ENCODE assay signal across 10 cellular contexts in the genomic region with DNA sequence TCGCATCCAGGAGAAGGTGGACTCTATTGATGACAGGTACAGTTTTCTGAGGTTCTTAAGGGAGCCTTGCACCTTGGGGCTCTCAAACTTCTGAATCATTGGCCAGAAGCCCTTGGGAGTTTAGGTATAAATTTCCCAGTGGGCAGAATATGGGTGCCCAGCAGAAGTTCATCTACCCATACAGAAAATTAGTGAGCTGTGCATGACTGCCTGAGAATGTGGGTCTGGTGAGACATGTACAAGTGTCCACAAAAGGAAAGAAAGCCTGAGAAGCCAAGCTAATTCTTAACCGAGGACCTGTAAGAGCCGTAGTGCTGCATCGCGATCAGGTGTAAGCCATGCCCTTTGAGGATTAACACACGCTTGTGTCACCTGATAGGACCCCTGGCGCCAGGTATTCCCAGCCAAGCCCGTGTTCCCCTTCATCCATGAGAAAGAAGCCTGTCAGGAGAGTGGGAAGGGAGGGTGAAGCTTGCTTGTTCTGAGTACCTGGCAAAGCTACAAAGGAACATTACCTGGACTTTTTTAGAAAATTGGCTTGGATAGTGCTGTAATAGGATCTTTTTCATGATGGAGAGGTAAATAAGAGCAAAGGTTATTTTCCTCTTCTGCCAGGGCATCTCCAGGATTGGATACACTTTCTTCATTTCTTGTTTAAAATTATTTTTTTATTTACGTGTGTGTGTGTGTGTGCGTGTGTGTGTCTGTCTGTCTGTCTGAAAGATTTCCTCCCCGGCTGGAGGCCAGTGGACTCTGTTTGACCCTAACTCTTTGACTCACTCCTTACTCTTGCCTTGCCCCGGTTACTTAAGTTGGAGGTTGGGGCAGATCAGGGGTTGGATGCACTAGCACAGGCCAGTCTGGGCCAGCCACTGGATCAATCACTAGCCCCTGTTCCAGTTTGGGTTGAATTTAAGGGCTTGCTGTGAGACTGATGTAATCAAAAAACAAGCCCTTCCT.
DNase-seq lines count a peak whose midpoint lies in the region; ATAC-seq and TF ChIP-seq lines count a peak whose summit lies in the region.
"Had no signal": no experiment of that assay in that cellular context is flagged by ENCODE, and none has a peak within 500 bp of the region (broad histone marks: within the 10 kb centered on the region; RNA-seq: fewer than 3 reads in every experiment).

No MANE protein-coding gene starts in this region.

- H3K4me3 Mint-ChIP-seq in CD4-positive, CD25-positive, alpha-beta regulatory T cell, result no peak overlapping the region
- H3K4me3 Mint-ChIP-seq in osteocyte (ENCODE audit: unreplicated experiment), result no peak overlapping the region

- ATAC-seq in CD4-positive, CD25-positive, alpha-beta regulatory T cell (ENCODE audit: low read depth in 2 of 2), result no peak
- ATAC-seq in GM18907 (IDR thresholded peaks at IDR 0.05; ENCODE audit: unreplicated experiment) (no peak), GM21526 (IDR thresholded peaks at IDR 0.05; ENCODE audit: low FRiP score, unreplicated experiment) (no peak)

- peaks cover 29% of the 10 kb centered on the region for H3K36me3 Mint-ChIP-seq in CD4-positive, CD25-positive, alpha-beta regulatory T cell
- peaks cover 55% of the 10 kb centered on the region for H3K36me3 Mint-ChIP-seq in osteocyte (ENCODE audit: unreplicated experiment)

- no peak for TF ChIP-seq CTCF in OCI-LY1 (IDR thresholded peaks at IDR 0.05; ENCODE audit: low read length)
- no peak for TF ChIP-seq CTCF in epithelial cell of proximal tubule (conservative IDR thresholded peaks at IDR 0.05; ENCODE audit: low read depth, low read length)
- TF ChIP-seq CTCF in osteocyte (IDR thresholded peaks at IDR 0.05), result no peak

- peaks cover 0 to 28% (median 5%) of the 10 kb centered on the region in 4 donors for H3K4me1 Mint-ChIP-seq in CD4-positive, CD25-positive, alpha-beta regulatory T cell
- peaks cover 46% of the 10 kb centered on the region for H3K4me1 Mint-ChIP-seq in osteocyte (ENCODE audit: unreplicated experiment)

- H3K4me3 ChIP-seq in CD4-positive, CD25-positive, alpha-beta regulatory T cell (ENCODE audit: low read depth, low read length), result no peak overlapping the region
- H3K4me3 ChIP-seq in OCI-LY1 (ENCODE audit: low read depth, low read length, poor library complexity, severe bottlenecking) (no peak overlapping the region), epithelial cell of proximal tubule (ENCODE audit: low read depth, low read length) (no peak overlapping the region)
- H3K4me3 ChIP-seq: SK-N-MC had no signal

- no peaks in the 10 kb centered on the region for H3K9me3 Mint-ChIP-seq in CD4-positive, CD25-positive, alpha-beta regulatory T cell
- H3K9me3 Mint-ChIP-seq in osteocyte (ENCODE audit: unreplicated experiment), result no peaks in the 10 kb centered on the region

- H3K27me3 Mint-ChIP-seq in CD4-positive, CD25-positive, alpha-beta regulatory T cell, result no peaks in the 10 kb centered on the region
- H3K27me3 Mint-ChIP-seq in osteocyte (ENCODE audit: unreplicated experiment), result no peaks in the 10 kb centered on the region

- DNase-seq in CD4-positive, CD25-positive, alpha-beta regulatory T cell, result no peak
- DNase-seq in epithelial cell of proximal tubule (ENCODE audit: low read depth) (peak; percentile 82), osteocyte (ENCODE audit: extremely low spot score, unreplicated experiment) (no peak), SHP77 treated with DMSO at 0.1 percent for 48 hours (lab: John Stamatoyannopoulos, UW) (no peak), NCI-H748 (lab: John Stamatoyannopoulos, UW; ENCODE audit: unreplicated experiment) (no peak)
- DNase-seq: midbrain had no signal

- H3K27ac Mint-ChIP-seq in CD4-positive, CD25-positive, alpha-beta regulatory T cell, result peak overlapping the region in 2 of 3 donors; percentile 30 to 71
- peak overlapping the region; percentile 95 for H3K27ac Mint-ChIP-seq in osteocyte (ENCODE audit: unreplicated experiment)

- H3F3A ChIP-seq in OCI-LY1 (ENCODE audit: insufficient read depth, low read length), result no peaks in the 10 kb centered on the region

- H3K4me2 ChIP-seq in OCI-LY1 (ENCODE audit: low read length), result no peak overlapping the region

- peaks cover 97% of the 10 kb centered on the region for H3K36me3 ChIP-seq in CD4-positive, CD25-positive, alpha-beta regulatory T cell (ENCODE audit: control insufficient read depth, insufficient read depth, low read length)
- H3K36me3 ChIP-seq in OCI-LY1 (ENCODE audit: insufficient read depth, low read length), result peaks cover 43% of the 10 kb centered on the region

- no peak overlapping the region; the same call in 1 of the 2 replicates for H3K9ac ChIP-seq in OCI-LY1 (ENCODE audit: low read length)

- H3K79me2 ChIP-seq in OCI-LY1 (ENCODE audit: insufficient read depth, low read length), result no peaks in the 10 kb centered on the region

- H4K20me1 ChIP-seq in OCI-LY1 (ENCODE audit: insufficient read depth, low read length), result no peaks in the 10 kb centered on the region

- no peaks in the 10 kb centered on the region for H3K9me3 ChIP-seq in CD4-positive, CD25-positive, alpha-beta regulatory T cell (ENCODE audit: control insufficient read depth in 2 of 2, low read length in 2 of 2)
- H3K9me3 ChIP-seq in OCI-LY1 (ENCODE audit: low read length), result no peaks in the 10 kb centered on the region

- no peak overlapping the region for H3K27ac ChIP-seq in CD4-positive, CD25-positive, alpha-beta regulatory T cell (ENCODE audit: insufficient read depth, low read length, poor library complexity, severe bottlenecking)
- peak overlapping the region; percentile 93 for H3K27ac ChIP-seq in OCI-LY1 (ENCODE audit: low read depth, low read length, poor library complexity, severe bottlenecking)
- H3K27ac ChIP-seq: SK-N-MC had no signal

- no peaks in the 10 kb centered on the region for H3K27me3 ChIP-seq in CD4-positive, CD25-positive, alpha-beta regulatory T cell (ENCODE audit: control insufficient read depth, insufficient read depth, low read length)
- H3K27me3 ChIP-seq in OCI-LY1 (ENCODE audit: insufficient read depth, low read length), result no peaks in the 10 kb centered on the region

- no peak overlapping the region for H2AFZ ChIP-seq in OCI-LY1 (ENCODE audit: low read length)

- H3K9me2 ChIP-seq in OCI-LY1 (ENCODE audit: low read depth, low read length), result no peaks in the 10 kb centered on the region

- peaks cover 8% of the 10 kb centered on the region for H3K4me1 ChIP-seq in CD4-positive, CD25-positive, alpha-beta regulatory T cell (ENCODE audit: control insufficient read depth, insufficient read depth, low read length, poor library complexity, severe bottlenecking)
- peaks cover 66% of the 10 kb centered on the region for H3K4me1 ChIP-seq in OCI-LY1 (ENCODE audit: insufficient read depth, low read length, severe bottlenecking)
